9 cellular contexts compared by ENCODE assay signal in the genomic region with DNA sequence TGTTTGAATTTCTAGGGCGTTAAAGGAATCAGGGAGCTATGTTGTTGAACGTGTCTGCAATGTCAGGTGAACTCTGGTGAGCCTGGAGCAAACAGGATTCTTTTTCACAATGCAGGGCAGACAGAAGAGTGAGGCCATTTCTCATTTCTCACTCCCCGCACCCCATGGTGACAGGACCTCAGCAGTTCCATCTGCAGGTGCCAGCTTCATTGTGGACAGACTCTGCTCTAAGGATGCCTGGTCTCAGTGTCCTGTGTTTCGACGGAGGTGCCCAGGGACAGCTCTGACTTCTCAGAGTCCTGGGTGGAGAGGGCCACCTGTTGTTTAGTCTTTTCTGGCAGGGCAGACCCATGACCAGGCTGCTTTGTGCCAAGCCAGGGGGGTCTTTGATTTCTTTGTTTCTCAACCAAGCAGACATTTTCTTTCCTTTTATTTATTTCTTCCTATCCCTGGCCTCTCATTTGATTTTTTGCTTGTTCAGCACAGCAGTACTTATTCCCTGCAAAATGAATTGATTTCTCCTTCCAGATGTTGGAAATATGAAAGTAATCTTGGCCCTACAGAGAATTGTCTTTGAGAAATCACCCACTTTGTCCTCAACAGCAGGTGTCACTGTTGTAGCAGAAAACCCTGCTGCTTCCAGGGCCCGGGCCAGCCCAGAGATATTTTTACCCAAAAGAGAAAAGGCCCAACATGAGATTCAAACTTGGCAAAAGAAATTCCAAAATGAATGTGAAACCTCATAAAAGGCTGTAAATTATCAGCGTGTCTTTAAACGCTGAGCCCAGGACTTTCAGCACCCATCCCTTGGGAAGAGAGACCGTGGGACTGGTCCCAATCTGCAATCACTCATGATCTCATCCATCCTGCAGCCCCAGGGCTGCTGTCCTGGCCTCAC.
DNase-seq lines count a peak whose midpoint lies in the region; ATAC-seq and TF ChIP-seq lines count a peak whose summit lies in the region.
"Had no signal": no experiment of that assay in that cellular context is flagged by ENCODE, and none has a peak within 500 bp of the region (broad histone marks: within the 10 kb centered on the region; RNA-seq: fewer than 3 reads in every experiment).

No MANE protein-coding gene starts in this region.

- peak overlapping the region in 1 of 2 donors; percentile 2 for H3K27ac ChIP-seq in thoracic aorta

- no peaks in the 10 kb centered on the region for H3K4me1 Mint-ChIP-seq in HFFc6 (ENCODE audit: low read depth)
- H3K4me1 Mint-ChIP-seq: IgD-negative memory B cell had no signal

- in situ Hi-C loops in Caki2 (cut with HindIII; ENCODE audit: low pct_unique_long_range_greater_than_20kb, low sequenced_read_pairs): no loop called here

- no peaks in the 10 kb centered on the region for H3K36me3 Mint-ChIP-seq in HFFc6 (ENCODE audit: low read depth)
- H3K36me3 Mint-ChIP-seq: IgD-negative memory B cell had no signal

- peak; percentile 22 for DNase-seq in Caki2 (ENCODE audit: low read depth)
- DNase-seq in HFFc6: no peak
- DNase-seq in SK-N-DZ (ENCODE audit: low spot score): peak; percentile 41
- peak; percentile 44 for DNase-seq in foreskin melanocyte
- no peak for DNase-seq in thoracic aorta (ENCODE audit: low spot score)
- DNase-seq in activated gamma-delta T cell (lab: John Stamatoyannopoulos, UW): no peak
- no peak for DNase-seq in stimulated activated CD4-positive, alpha-beta T cell treated with anti-CD3 and anti-CD28 coated beads, Interleukin-12 subunit alpha, Interleukin-12 subunit beta, amount 100 ng/mL, for 4 hours

- TF ChIP-seq CTCF in HFFc6 (IDR thresholded peaks at IDR 0.05) (peak; percentile 67; the same call in 1 of the 2 replicates), thoracic aorta (IDR thresholded peaks at IDR 0.05) (peak; percentile 39)

- H3K27me3 Mint-ChIP-seq in HFFc6 (ENCODE audit: insufficient read depth): no peaks in the 10 kb centered on the region; the same call in 1 of the 2 replicates

- ATAC-seq in thoracic aorta (ENCODE audit: insufficient number of reproducible peaks, low FRiP score, low read depth) (no peak), GM21360 (IDR thresholded peaks at IDR 0.05; ENCODE audit: unreplicated experiment) (no peak)

- H3K27me3 ChIP-seq in thoracic aorta (replicated peaks; ENCODE audit: insufficient read depth): no peaks in the 10 kb centered on the region

- peaks cover 0 to 4% of the 10 kb centered on the region in 2 donors for H3K4me1 ChIP-seq in thoracic aorta (ENCODE audit: control insufficient read depth in 1 of 2, low read depth in 2 of 2)

- peak overlapping the region; percentile 2 for H3K4me3 ChIP-seq in thoracic aorta

- no peaks in the 10 kb centered on the region for H3K36me3 ChIP-seq in thoracic aorta

- H3K4me3 Mint-ChIP-seq in HFFc6: no peak overlapping the region
- H3K4me3 Mint-ChIP-seq: IgD-negative memory B cell had no signal

- H3K9me3 Mint-ChIP-seq in HFFc6: peaks cover 3% of the 10 kb centered on the region

- no peak overlapping the region for H3K27ac Mint-ChIP-seq in HFFc6
- H3K27ac Mint-ChIP-seq: IgD-negative memory B cell had no signal

- H3K9me3 ChIP-seq in thoracic aorta: peaks cover 3% of the 10 kb centered on the region

Comparison
In these comparisons a context has a peak if more than half of its experiments do, and no peak if none do; other contexts are left out.
1. DNase-seq: peak in Caki2 (single experiment), SK-N-DZ (single experiment) and foreskin melanocyte (single experiment); none in HFFc6 (single experiment), thoracic aorta (single experiment), activated gamma-delta T cell (single experiment) and stimulated activated CD4-positive, alpha-beta T cell treated with anti-CD3 and anti-CD28 coated beads, Interleukin-12 subunit alpha, Interleukin-12 subunit beta, amount 100 ng/mL, for 4 hours (single experiment).